1 cellular context compared by ENCODE assay signal in the genomic region with DNA sequence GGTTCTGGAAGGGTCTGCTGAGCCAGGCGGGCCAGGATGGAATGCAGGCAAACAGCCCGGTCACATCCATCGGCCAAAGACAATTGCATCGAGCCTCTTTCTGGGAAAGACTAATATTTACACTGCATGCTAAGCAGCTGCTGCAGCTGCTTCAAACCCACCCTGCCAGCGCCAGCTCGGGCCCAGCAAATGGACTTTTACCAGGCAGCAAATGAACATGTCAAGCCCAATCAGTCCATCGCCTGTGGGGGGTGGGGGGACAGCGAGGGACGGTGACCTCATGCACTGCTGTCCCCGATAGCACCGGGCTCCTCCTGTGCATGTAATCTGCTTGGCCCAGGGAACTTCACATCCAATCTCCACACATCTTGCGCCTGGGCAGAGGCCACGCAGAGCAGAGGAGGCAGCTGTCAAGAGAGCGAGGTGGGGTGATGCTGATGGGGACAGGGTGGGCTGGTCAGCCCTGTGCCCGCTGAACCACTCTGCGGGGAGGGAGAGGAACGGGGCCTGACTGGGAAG.
TF ChIP-seq lines count a peak whose summit lies in the region.

No MANE protein-coding gene starts in this region.

TF ChIP-seq in K562, 482 proteins besides CTCF, POLR2A, EP300 and RAD21 (continued from another document):
- TF ChIP-seq, protein P1, sequence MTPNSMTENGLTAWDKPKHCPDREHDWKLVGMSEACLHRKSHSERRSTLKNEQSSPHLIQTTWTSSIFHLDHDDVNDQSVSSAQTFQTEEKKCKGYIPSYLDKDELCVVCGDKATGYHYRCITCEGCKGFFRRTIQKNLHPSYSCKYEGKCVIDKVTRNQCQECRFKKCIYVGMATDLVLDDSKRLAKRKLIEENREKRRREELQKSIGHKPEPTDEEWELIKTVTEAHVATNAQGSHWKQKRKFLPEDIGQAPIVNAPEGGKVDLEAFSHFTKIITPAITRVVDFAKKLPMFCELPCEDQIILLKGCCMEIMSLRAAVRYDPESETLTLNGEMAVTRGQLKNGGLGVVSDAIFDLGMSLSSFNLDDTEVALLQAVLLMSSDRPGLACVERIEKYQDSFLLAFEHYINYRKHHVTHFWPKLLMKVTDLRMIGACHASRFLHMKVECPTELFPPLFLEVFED (CRISPR knock-in tag; conservative IDR thresholded peaks at IDR 0.05), result no peak
- peak; percentile 76 for TF ChIP-seq TAL1 (IDR thresholded peaks at IDR 0.05)
- peak; percentile 56; the same call in 1 of the 2 replicates for TF ChIP-seq KLF16 (IDR thresholded peaks at IDR 0.05)
- peak; percentile 74 for TF ChIP-seq ARID1B (IDR thresholded peaks at IDR 0.05)
- no peak for TF ChIP-seq KHSRP (IDR thresholded peaks at IDR 0.05)
- peak; percentile 48; the same call in 1 of the 2 replicates for TF ChIP-seq DPF2 (IDR thresholded peaks at IDR 0.05)
- TF ChIP-seq ADNP (tag; IDR thresholded peaks at IDR 0.05), result no peak
- TF ChIP-seq POLR3G (IDR thresholded peaks at IDR 0.05; ENCODE audit: extremely low read depth, insufficient read length, insufficient replicate concordance), result no peak
- TF ChIP-seq, protein P2, sequence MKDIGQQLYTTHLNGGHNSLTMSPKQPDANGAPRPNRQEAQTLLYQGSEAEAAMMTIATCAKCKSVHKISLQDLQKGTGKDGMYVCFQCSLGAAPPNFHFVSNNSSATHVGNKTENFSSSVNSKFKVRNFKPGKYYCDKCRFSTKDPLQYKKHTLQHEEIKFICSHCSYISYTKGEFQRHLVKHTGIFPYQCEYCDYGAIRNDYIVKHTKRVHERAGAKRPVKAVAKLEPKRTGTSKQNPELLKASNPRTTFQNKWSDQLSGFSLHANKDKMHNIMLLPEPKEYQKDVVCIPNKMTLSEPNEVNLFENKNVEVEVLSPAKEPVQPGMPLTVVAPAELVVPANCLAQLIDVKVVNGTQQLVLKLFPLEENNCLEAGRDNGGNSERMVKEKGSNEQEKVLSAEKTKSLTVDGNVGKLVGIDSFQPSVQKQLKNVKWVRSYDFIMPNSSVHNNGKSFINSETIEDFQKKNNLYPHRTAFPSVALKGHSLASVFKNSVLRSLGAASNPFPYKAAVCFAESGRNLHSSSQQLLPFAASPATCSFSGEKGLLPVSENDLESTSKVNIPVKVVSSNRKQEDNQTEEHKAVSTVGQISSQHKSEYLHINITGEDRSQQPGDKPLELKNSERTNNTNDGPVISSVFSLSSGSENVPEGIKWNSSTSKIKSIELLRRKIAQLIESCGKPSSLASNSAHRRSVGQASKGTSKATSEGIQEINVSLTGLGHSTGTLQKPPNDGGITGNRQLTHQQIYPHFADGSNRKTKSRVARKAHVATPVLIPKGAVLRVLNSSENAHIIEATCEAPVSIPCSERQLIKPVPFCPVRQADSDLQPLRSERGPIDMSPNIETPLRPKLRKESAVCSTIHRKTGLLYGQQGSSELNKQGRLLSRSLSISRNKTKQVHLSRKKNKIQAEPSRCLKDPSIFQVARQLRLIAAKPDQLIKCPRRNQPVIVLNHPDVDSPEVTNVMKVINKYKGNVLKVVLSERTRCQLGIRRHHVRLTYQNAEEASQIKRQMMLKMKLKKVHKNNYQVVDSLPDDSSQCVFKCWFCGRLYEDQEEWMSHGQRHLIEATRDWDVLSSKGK (CRISPR knock-in tag; IDR thresholded peaks at IDR 0.05), result no peak
- no peak for TF ChIP-seq ATF1 (CRISPR knock-in tag; IDR thresholded peaks at IDR 0.05)
- TF ChIP-seq ATF1 (tag; IDR thresholded peaks at IDR 0.05), result peak; percentile 10; the same call in 1 of the 2 replicates
- peak; percentile 71; the same call in 1 of the 2 replicates for TF ChIP-seq GATA2 (CRISPR knock-in tag; IDR thresholded peaks at IDR 0.05)
- peak; percentile 80 for TF ChIP-seq JUND (IDR thresholded peaks at IDR 0.05; ENCODE audit: borderline replicate concordance, low read depth, low read length)
- peak; percentile 74; the same call in 2 of the 3 replicates for TF ChIP-seq JUND (tag; IDR thresholded peaks at IDR 0.05; ENCODE audit: borderline replicate concordance, low read depth, low read length)
- TF ChIP-seq NRF1 (conservative IDR thresholded peaks at IDR 0.05 in 1 of 2, IDR thresholded peaks at IDR 0.05 in 1 of 2), result peak; percentile 48 to 59
- TF ChIP-seq TCF3 (CRISPR knock-in tag; IDR thresholded peaks at IDR 0.05), result peak; percentile 83
- TF ChIP-seq, protein P3, sequence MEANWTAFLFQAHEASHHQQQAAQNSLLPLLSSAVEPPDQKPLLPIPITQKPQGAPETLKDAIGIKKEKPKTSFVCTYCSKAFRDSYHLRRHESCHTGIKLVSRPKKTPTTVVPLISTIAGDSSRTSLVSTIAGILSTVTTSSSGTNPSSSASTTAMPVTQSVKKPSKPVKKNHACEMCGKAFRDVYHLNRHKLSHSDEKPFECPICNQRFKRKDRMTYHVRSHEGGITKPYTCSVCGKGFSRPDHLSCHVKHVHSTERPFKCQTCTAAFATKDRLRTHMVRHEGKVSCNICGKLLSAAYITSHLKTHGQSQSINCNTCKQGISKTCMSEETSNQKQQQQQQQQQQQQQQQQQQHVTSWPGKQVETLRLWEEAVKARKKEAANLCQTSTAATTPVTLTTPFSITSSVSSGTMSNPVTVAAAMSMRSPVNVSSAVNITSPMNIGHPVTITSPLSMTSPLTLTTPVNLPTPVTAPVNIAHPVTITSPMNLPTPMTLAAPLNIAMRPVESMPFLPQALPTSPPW (CRISPR knock-in tag; IDR thresholded peaks at IDR 0.05), result peak; percentile 59
- TF ChIP-seq FOSL1 (tag; conservative IDR thresholded peaks at IDR 0.05), result peak; percentile 42
- TF ChIP-seq, protein P4, sequence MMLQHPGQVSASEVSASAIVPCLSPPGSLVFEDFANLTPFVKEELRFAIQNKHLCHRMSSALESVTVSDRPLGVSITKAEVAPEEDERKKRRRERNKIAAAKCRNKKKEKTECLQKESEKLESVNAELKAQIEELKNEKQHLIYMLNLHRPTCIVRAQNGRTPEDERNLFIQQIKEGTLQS (IDR thresholded peaks at IDR 0.05), result peak; percentile 73
- TF ChIP-seq, protein P4 (CRISPR knock-in tag; conservative IDR thresholded peaks at IDR 0.05), result no peak
- no peak for TF ChIP-seq POLR3A (IDR thresholded peaks at IDR 0.05; ENCODE audit: borderline replicate concordance, extremely low read depth, insufficient read depth, insufficient read length)
- peak; percentile 85 for TF ChIP-seq CBFA2T2 (conservative IDR thresholded peaks at IDR 0.05)
- peak; percentile 91 for TF ChIP-seq CBFA2T3 (IDR thresholded peaks at IDR 0.05)
- TF ChIP-seq, protein P5, sequence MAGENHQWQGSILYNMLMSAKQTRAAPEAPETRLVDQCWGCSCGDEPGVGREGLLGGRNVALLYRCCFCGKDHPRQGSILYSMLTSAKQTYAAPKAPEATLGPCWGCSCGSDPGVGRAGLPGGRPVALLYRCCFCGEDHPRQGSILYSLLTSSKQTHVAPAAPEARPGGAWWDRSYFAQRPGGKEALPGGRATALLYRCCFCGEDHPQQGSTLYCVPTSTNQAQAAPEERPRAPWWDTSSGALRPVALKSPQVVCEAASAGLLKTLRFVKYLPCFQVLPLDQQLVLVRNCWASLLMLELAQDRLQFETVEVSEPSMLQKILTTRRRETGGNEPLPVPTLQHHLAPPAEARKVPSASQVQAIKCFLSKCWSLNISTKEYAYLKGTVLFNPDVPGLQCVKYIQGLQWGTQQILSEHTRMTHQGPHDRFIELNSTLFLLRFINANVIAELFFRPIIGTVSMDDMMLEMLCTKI (IDR thresholded peaks at IDR 0.05; ENCODE audit: partially characterized antibody), result no peak
- peak; percentile 30; the same call in 1 of the 2 replicates for TF ChIP-seq PML (IDR thresholded peaks at IDR 0.05; ENCODE audit: low read length)
- TF ChIP-seq NFIC (IDR thresholded peaks at IDR 0.05), result 0 out of 2 replicates have a peak, but pooled peaks have one; percentile 28
- TF ChIP-seq C11orf30 (IDR thresholded peaks at IDR 0.05; ENCODE audit: low read depth), result no peak
- TF ChIP-seq SMARCA5 (IDR thresholded peaks at IDR 0.05), result no peak
- TF ChIP-seq TRIM24 (IDR thresholded peaks at IDR 0.05), result peak; percentile 56 to 57; a peak in 2 of 4 replicates
- peak; percentile 41; the same call in 1 of the 2 replicates for TF ChIP-seq MTA2 (IDR thresholded peaks at IDR 0.05; ENCODE audit: low read depth)
- TF ChIP-seq SLC30A9 (CRISPR knock-in tag; IDR thresholded peaks at IDR 0.05), result no peak
- TF ChIP-seq POLR2AphosphoS5 (IDR thresholded peaks at IDR 0.05; ENCODE audit: control insufficient read depth, insufficient read depth, low read depth, low read length), result peak; percentile 57
- TF ChIP-seq, protein P6, sequence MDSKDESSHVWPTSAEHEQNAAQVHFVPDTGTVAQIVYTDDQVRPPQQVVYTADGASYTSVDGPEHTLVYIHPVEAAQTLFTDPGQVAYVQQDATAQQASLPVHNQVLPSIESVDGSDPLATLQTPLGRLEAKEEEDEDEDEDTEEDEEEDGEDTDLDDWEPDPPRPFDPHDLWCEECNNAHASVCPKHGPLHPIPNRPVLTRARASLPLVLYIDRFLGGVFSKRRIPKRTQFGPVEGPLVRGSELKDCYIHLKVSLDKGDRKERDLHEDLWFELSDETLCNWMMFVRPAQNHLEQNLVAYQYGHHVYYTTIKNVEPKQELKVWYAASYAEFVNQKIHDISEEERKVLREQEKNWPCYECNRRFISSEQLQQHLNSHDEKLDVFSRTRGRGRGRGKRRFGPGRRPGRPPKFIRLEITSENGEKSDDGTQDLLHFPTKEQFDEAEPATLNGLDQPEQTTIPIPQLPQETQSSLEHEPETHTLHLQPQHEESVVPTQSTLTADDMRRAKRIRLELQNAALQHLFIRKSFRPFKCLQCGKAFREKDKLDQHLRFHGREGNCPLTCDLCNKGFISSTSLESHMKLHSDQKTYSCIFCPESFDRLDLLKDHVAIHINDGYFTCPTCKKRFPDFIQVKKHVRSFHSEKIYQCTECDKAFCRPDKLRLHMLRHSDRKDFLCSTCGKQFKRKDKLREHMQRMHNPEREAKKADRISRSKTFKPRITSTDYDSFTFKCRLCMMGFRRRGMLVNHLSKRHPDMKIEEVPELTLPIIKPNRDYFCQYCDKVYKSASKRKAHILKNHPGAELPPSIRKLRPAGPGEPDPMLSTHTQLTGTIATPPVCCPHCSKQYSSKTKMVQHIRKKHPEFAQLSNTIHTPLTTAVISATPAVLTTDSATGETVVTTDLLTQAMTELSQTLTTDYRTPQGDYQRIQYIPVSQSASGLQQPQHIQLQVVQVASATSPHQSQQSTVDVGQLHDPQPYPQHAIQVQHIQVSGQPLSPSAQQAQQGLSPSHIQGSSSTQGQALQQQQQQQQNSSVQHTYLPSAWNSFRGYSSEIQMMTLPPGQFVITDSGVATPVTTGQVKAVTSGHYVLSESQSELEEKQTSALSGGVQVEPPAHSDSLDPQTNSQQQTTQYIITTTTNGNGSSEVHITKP (IDR thresholded peaks at IDR 0.05; ENCODE audit: partially characterized antibody), result no peak
- TF ChIP-seq TEAD4 (IDR thresholded peaks at IDR 0.05; ENCODE audit: low read length), result peak; percentile 72
- TF ChIP-seq TEAD4 (CRISPR knock-in tag; IDR thresholded peaks at IDR 0.05; ENCODE audit: borderline replicate concordance), result no peak
- TF ChIP-seq IFI16 (CRISPR knock-in tag; IDR thresholded peaks at IDR 0.05), result no peak
- 0 out of 2 replicates have a peak, but pooled peaks have one; percentile 17 for TF ChIP-seq ZKSCAN1 (IDR thresholded peaks at IDR 0.05; ENCODE audit: low read depth, low read length)
- TF ChIP-seq ATF7 (IDR thresholded peaks at IDR 0.05), result peak; percentile 78
TF ChIP-seq in K562: peak in this region for 26.
